In genomic region chr2:40020997-40021396, GRCh38 we compare ENCODE assay signal across 27 cellular contexts.
"Had no signal": no experiment of that assay in that cellular context is flagged by ENCODE, and none has a peak within 500 bp of the region (broad histone marks: within the 10 kb centered on the region; RNA-seq: fewer than 3 reads in every experiment).

No MANE protein-coding gene starts in this region.

- H3K4me1 ChIP-seq: esophagus squamous epithelium, gastrocnemius medialis, heart right ventricle, left lung, lower lobe of right lung had no signal

- H3K27ac ChIP-seq: coronary artery, dorsolateral prefrontal cortex, epithelial cell of prostate, esophagus squamous epithelium, gastrocnemius medialis, heart right ventricle, left lung, lower lobe of right lung had no signal

- H3K9me3 ChIP-seq: gastrocnemius medialis, lower lobe of right lung had no signal

- H3K27me3 ChIP-seq: dorsolateral prefrontal cortex, esophagus squamous epithelium, gastrocnemius medialis, heart right ventricle, left lung had no signal

- FAIRE-seq: endometrium, islet of Langerhans, keratinocyte had no signal

- H3K4me3 ChIP-seq: coronary artery, dorsolateral prefrontal cortex, esophagus squamous epithelium, gastrocnemius medialis, heart right ventricle, left lung, lower lobe of right lung, mucosa of descending colon had no signal

- DNase-seq: dermis blood vessel endothelial cell; dorsolateral prefrontal cortex; effector CD4-positive, alpha-beta T cell; effector memory CD4-positive, alpha-beta T cell; erythroblast; esophagus squamous epithelium; foreskin fibroblast; foreskin melanocyte; gastrocnemius medialis; glutamatergic neuron; head of caudate nucleus; heart right ventricle; hippocampal formation; left cardiac atrium; left lung; left ventricle myocardium superior; lower lobe of right lung; mesenchymal stem cell; mucosa of descending colon; naive B cell; naive thymus-derived CD8-positive, alpha-beta T cell had no signal

- ATAC-seq: esophagus mucosa; gastrocnemius medialis; heart right ventricle; left cardiac atrium; left lung; left ventricle myocardium superior; lower lobe of right lung; mucosa of descending colon; naive thymus-derived CD8-positive, alpha-beta T cell had no signal

- H3K36me3 ChIP-seq: esophagus squamous epithelium, gastrocnemius medialis, heart right ventricle, left lung, lower lobe of right lung had no signal
